In the genomic region with DNA sequence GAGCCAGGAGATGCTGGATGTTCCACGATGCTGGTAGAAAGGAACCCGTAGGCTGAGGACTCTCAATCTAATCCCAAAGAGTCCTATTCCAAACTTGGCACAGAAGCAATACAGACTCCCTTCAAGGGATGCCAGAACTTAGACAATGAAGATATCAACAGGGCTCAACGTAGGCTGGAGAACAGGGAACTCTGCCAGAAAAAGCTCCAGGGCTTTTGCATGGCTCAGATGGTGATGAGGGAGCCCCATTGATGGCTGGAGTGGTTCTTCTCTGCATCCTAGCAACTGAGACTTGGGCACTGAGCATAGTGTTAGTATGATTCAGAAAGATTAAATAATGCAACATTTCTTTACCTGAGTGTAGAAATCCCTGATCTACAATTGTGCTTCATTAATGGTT, we compare ENCODE assay signal across 17 cellular contexts.
"Had no signal": no experiment of that assay in that cellular context is flagged by ENCODE, and none has a peak within 500 bp of the region (broad histone marks: within the 10 kb centered on the region; RNA-seq: fewer than 3 reads in every experiment).

No MANE protein-coding gene starts in this region.

- H3K36me3 Mint-ChIP-seq: stimulated activated memory B cell treated with anti-CD40 and anti-IgM and Interleukin-4, amounts not matched to agents 10 μg/mL and 1 μg/mL and 100 μg/mL, for 72 hours had no signal

- H3K4me3 ChIP-seq: ovary, upper lobe of right lung had no signal

- H3K27ac ChIP-seq: ovary, upper lobe of right lung had no signal

- H3K4me1 Mint-ChIP-seq: activated naive CD8-positive, alpha-beta T cell treated with anti-CD3 and anti-CD28 coated beads, Interleukin-2, amount 50 U/mL, for 24 hours; central memory CD8-positive, alpha-beta T cell; stimulated activated memory B cell treated with anti-CD40 and anti-IgM and Interleukin-4, amounts not matched to agents 10 μg/mL and 1 μg/mL and 100 μg/mL, for 72 hours had no signal

- H3K9me3 ChIP-seq: ovary, upper lobe of right lung had no signal

- H3K4me1 ChIP-seq: upper lobe of right lung had no signal

- H3K36me3 ChIP-seq: ovary, upper lobe of right lung had no signal

- H3K9me3 Mint-ChIP-seq: activated CD8-positive, alpha-beta T cell treated with anti-CD3 and anti-CD28 coated beads for 36 hours; activated naive CD8-positive, alpha-beta T cell treated with anti-CD3 and anti-CD28 coated beads, Interleukin-2, amount 50 U/mL, for 24 hours; activated T-cell treated with anti-CD3 and anti-CD28 coated beads, Interleukin-2, amount 50 U/mL, for 24 hours; activated T-helper 2 cell treated with anti-CD3 and anti-CD28 coated beads, Interferon-gamma antibody, Interleukin-2, Interleukin-4, amounts not matched to agents 10 μg/mL and 5 μg/mL and 100 μg/mL, durations not matched to agents 14 hours and 24 hours and 36 hours; central memory CD8-positive, alpha-beta T cell; stimulated activated memory B cell treated with anti-CD40 and anti-IgM and Interleukin-4, amounts not matched to agents 10 μg/mL and 1 μg/mL and 100 μg/mL, for 72 hours had no signal

- H3K27me3 ChIP-seq: ovary, upper lobe of right lung had no signal

- H3K27me3 Mint-ChIP-seq: activated T-cell treated with anti-CD3 and anti-CD28 coated beads, Interleukin-2, amount 50 U/mL, for 24 hours had no signal

- H3K27ac Mint-ChIP-seq: activated CD8-positive, alpha-beta T cell treated with anti-CD3 and anti-CD28 coated beads for 36 hours; activated naive CD4-positive, alpha-beta T cell treated with anti-CD3 and anti-CD28 coated beads for 36 hours; activated naive CD8-positive, alpha-beta T cell treated with anti-CD3 and anti-CD28 coated beads, Interleukin-2, amount 50 U/mL, for 24 hours; activated T-cell treated with anti-CD3 and anti-CD28 coated beads, Interleukin-2, amount 50 U/mL, for 24 hours; activated T-helper 2 cell treated with anti-CD3 and anti-CD28 coated beads, Interferon-gamma antibody, Interleukin-2, Interleukin-4, amounts not matched to agents 10 μg/mL and 5 μg/mL and 100 μg/mL, durations not matched to agents 14 hours and 24 hours and 36 hours; naive thymus-derived CD8-positive, alpha-beta T cell; stimulated activated memory B cell treated with anti-CD40 and anti-IgM and Interleukin-4, amounts not matched to agents 10 μg/mL and 1 μg/mL and 100 μg/mL, for 72 hours had no signal

- DNase-seq: activated CD4-positive, alpha-beta T cell treated with anti-CD3 and anti-CD28 coated beads for 48 hours; activated CD4-positive, CD25-positive, alpha-beta regulatory T cell; activated CD8-positive, alpha-beta T cell treated with anti-CD3 and anti-CD28 coated beads for 36 hours; activated naive CD4-positive, alpha-beta T cell treated with anti-CD3 and anti-CD28 coated beads for 36 hours; activated naive CD8-positive, alpha-beta T cell treated with anti-CD3 and anti-CD28 coated beads, Interleukin-2, amount 50 U/mL, for 24 hours; activated T-cell treated with anti-CD3 and anti-CD28 coated beads, Interleukin-2, amount 50 U/mL, for 24 hours; aorta; cortex of kidney; mesenchymal stem cell; naive thymus-derived CD8-positive, alpha-beta T cell; ovary; stimulated activated CD4-positive, alpha-beta T cell treated with anti-CD3 and anti-CD28 coated beads, Interleukin-4, amount 100 ng/mL, for 4 hours; T1000; upper lobe of right lung had no signal

- H3K4me3 Mint-ChIP-seq: activated CD8-positive, alpha-beta T cell treated with anti-CD3 and anti-CD28 coated beads for 36 hours; activated naive CD4-positive, alpha-beta T cell treated with anti-CD3 and anti-CD28 coated beads for 36 hours; activated naive CD8-positive, alpha-beta T cell treated with anti-CD3 and anti-CD28 coated beads, Interleukin-2, amount 50 U/mL, for 24 hours; activated T-cell treated with anti-CD3 and anti-CD28 coated beads, Interleukin-2, amount 50 U/mL, for 24 hours; central memory CD8-positive, alpha-beta T cell; naive thymus-derived CD8-positive, alpha-beta T cell; stimulated activated memory B cell treated with anti-CD40 and anti-IgM and Interleukin-4, amounts not matched to agents 10 μg/mL and 1 μg/mL and 100 μg/mL, for 72 hours had no signal
